1 cellular context compared by ENCODE assay signal in the genomic region with DNA sequence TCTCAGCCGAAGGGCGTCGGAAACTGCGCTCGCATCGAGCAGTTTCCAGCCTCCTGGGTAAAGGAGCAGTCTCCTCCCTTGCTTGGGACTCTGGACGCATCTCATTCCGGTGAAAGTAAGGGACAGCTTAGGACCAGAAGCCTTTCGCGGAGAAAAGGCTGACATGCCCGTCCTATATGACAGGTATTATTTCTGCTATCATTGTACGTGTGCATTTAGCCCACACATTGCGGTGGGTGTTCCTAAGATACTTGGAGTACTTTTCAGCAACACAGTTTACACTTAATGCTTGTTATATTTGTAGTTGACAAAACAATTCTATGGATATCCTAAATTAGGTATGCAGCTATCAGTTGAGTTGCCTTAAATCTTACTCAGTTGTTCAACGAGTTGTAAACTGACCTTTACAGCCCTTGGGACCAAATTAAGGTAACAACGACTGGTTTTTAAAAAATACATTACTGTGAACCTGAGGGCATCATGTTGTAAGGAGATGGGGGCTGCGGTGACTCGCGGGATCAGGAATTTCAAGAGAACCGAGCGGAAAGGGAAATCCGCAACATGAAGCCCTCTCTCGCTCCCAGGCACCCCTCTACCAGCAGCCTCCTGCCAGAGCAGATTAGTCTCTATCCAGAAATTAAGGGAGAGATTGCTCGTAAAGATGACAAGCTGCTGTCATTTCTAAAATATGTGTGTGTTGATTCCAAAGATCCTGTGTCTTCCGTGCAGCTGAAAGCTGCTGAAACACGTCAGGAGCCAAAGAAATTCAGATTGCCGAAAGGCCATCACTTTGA.
TF ChIP-seq lines count a peak whose summit lies in the region.

No MANE protein-coding gene starts in this region.

TF ChIP-seq in H1, 55 proteins besides CTCF, POLR2A, EP300 and RAD21:
- no peak for TF ChIP-seq NRF1 (IDR thresholded peaks at IDR 0.05; ENCODE audit: low read depth, low read length)
- peak; percentile 60 for TF ChIP-seq KDM4A (IDR thresholded peaks at IDR 0.05; ENCODE audit: low read depth, low read length, severe bottlenecking)
- TF ChIP-seq ZNF274 (IDR thresholded peaks at IDR 0.05; ENCODE audit: borderline replicate concordance, extremely low read depth, low read length): no peak
- peak; percentile 91 for TF ChIP-seq SAP30 (IDR thresholded peaks at IDR 0.05; ENCODE audit: insufficient read depth, insufficient replicate concordance, low read length)
- peak; percentile 9 for TF ChIP-seq ASH2L (IDR thresholded peaks at IDR 0.05; ENCODE audit: low read length)
- TF ChIP-seq GABPA (IDR thresholded peaks at IDR 0.05; ENCODE audit: borderline replicate concordance, insufficient read depth, low read length): no peak
- 0 out of 2 replicates have a peak, but pooled peaks have one; percentile 5 for TF ChIP-seq KDM5A (IDR thresholded peaks at IDR 0.05; ENCODE audit: low read length)
- TF ChIP-seq PHF8 (conservative IDR thresholded peaks at IDR 0.05; ENCODE audit: low read depth, low read length): 0 out of 2 replicates have a peak, but pooled peaks have one; percentile 6
